In genomic region chr7:20578257-20578771, GRCh38 we compare ENCODE assay signal across 29 cellular contexts. TPM values are rescaled to one million over a fixed set of nuclear protein-coding genes. Genes with fewer than 3 reads are reported as not detected.
"Had no signal": no experiment of that assay in that cellular context is flagged by ENCODE, and none has a peak within 500 bp of the region (broad histone marks: within the 10 kb centered on the region; RNA-seq: fewer than 3 reads in every experiment).

No MANE protein-coding gene starts in this region.

- H3K9me3 ChIP-seq: gastrocnemius medialis, mucosa of descending colon, ovary, psoas muscle, suprapubic skin, transverse colon, vagina had no signal

- ATAC-seq: activated CD8-positive, alpha-beta T cell treated with anti-CD3 and anti-CD28 coated beads, Interleukin-2, amount 10 ng/mL, durations not matched to agents 7 days and 5 days; activated naive CD8-positive, alpha-beta T cell treated with anti-CD3 and anti-CD28 coated beads, Interleukin-2, amount 50 U/mL, for 24 hours; activated T-cell treated with anti-CD3 and anti-CD28 coated beads, Interleukin-2, amount 50 U/mL, for 4 hours; gastrocnemius medialis; mucosa of descending colon; psoas muscle; stimulated activated naive CD8-positive, alpha-beta T cell treated with anti-CD3 and anti-CD28 coated beads, Interleukin-15, amount 100 ng/mL, for 72 hours had no signal

- DNase-seq: activated CD4-positive, alpha-beta T cell treated with anti-CD3 and anti-CD28 coated beads, Interleukin-2, amount 10 ng/mL, durations not matched to agents 7 days and 5 days; activated CD8-positive, alpha-beta memory T cell treated with anti-CD3 and anti-CD28 coated beads, Interleukin-2, amount 50 U/mL, for 4 hours; activated CD8-positive, alpha-beta T cell treated with anti-CD3 and anti-CD28 coated beads, Interleukin-2, amount 10 ng/mL, durations not matched to agents 7 days and 5 days; activated effector memory CD4-positive, alpha-beta T cell treated with Interleukin-2 at 50 U/mL for 16 hours; activated naive CD4-positive, alpha-beta T cell treated with anti-CD3 and anti-CD28 coated beads, Interleukin-2, amount 10 ng/mL, durations not matched to agents 7 days and 5 days; activated naive CD8-positive, alpha-beta T cell treated with anti-CD3 and anti-CD28 coated beads, Interleukin-2, amount 50 U/mL, for 24 hours; activated T-cell treated with anti-CD3 and anti-CD28 coated beads, Interleukin-2, amount 50 U/mL, for 4 hours; aorta; brain microvascular endothelial cell; cerebellar nuclear complex; cortex of kidney; gastrocnemius medialis; head of caudate nucleus; kidney glomerular epithelial cell; left ventricle myocardium superior; mucosa of descending colon; naive B cell; ovary; psoas muscle; right cardiac atrium; small intestine; stimulated activated CD4-positive, alpha-beta T cell treated with anti-CD3 and anti-CD28 coated beads, Interleukin-15, amount 100 ng/mL, for 24 hours; stimulated activated CD4-positive, alpha-beta T cell treated with anti-CD3 and anti-CD28 coated beads, Interleukin-2, amount 100 ng/mL, for 48 hours; stimulated activated naive CD8-positive, alpha-beta T cell treated with anti-CD3 and anti-CD28 coated beads, Interleukin-15, amount 100 ng/mL, for 72 hours; transverse colon had no signal

- H3K27ac ChIP-seq: brain microvascular endothelial cell, gastrocnemius medialis, neural progenitor cell, ovary, psoas muscle, suprapubic skin, transverse colon, vagina had no signal

- H3K4me2 ChIP-seq: neural progenitor cell had no signal

- H3K4me3 ChIP-seq: gastrocnemius medialis, mucosa of descending colon, neural progenitor cell, ovary, psoas muscle, suprapubic skin, transverse colon, vagina had no signal

- H3K4me1 ChIP-seq: gastrocnemius medialis, neural progenitor cell, psoas muscle, suprapubic skin, transverse colon, vagina had no signal

- H3K27me3 ChIP-seq: brain microvascular endothelial cell, gastrocnemius medialis, neural progenitor cell, ovary, suprapubic skin, transverse colon, vagina had no signal

- H3K9ac ChIP-seq: neural progenitor cell had no signal

- H3K36me3 ChIP-seq: brain microvascular endothelial cell, gastrocnemius medialis, neural progenitor cell, ovary, suprapubic skin, transverse colon, vagina had no signal

- H2AFZ ChIP-seq: neural progenitor cell had no signal

RNA-seq across cellular contexts. Expression of gene ABCB5, which starts 37.2 kb away (rescaled TPM):
- total RNA-seq: activated CD4-positive, alpha-beta T cell treated with anti-CD3 and anti-CD28 coated beads, Interleukin-2, amount 10 ng/mL, durations not matched to agents 7 days and 5 days; activated CD8-positive, alpha-beta T cell treated with anti-CD3 and anti-CD28 coated beads, Interleukin-2, amount 10 ng/mL, durations not matched to agents 7 days and 5 days; activated T-cell treated with anti-CD3 and anti-CD28 coated beads, Interleukin-2, amount 50 U/mL, for 4 hours; left ventricle myocardium superior; psoas muscle; right cardiac atrium had no signal
- polyA plus RNA-seq: aorta, esophagus, psoas muscle, right cardiac atrium, small intestine had no signal
